Comparison of ENCODE assay signal across 10 cellular contexts in the genomic region with DNA sequence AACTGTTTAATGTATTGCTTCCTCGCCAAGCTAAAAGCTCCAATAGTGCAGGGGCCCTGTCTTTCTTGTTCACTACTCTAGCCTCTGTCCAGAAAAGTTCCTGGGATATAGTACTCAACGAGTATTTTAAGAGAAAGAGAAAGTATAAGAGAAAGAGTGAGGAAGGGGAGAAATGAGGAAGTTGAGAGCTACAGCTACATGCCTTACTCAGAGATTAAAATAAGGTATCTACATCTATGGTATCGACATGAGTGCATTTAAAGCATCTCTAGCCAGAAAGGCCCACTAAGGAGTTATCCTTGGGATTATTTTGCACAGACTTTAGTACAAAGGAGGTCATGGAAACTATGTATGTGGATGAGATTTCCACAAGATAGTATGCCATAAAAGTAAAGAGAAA. TPM values are rescaled to one million over a fixed set of nuclear protein-coding genes. Genes with fewer than 3 reads are reported as not detected.
DNase-seq lines count a peak whose midpoint lies in the region; ATAC-seq and TF ChIP-seq lines count a peak whose summit lies in the region.
"Had no signal": no experiment of that assay in that cellular context is flagged by ENCODE, and none has a peak within 500 bp of the region (broad histone marks: within the 10 kb centered on the region; RNA-seq: fewer than 3 reads in every experiment).

No MANE protein-coding gene starts in this region.

- no peaks in the 10 kb centered on the region for H3K36me3 ChIP-seq in GM06990 (ENCODE audit: control insufficient read depth, insufficient read depth, low read length)

- ATAC-seq in GM21360 (IDR thresholded peaks at IDR 0.05; ENCODE audit: unreplicated experiment) (peak; percentile 65), HG03175 (IDR thresholded peaks at IDR 0.05; ENCODE audit: unreplicated experiment) (peak; percentile 77), activated B cell treated with CpG ODN at 0.5 μM for 24 hours (ENCODE audit: low read depth) (peak; percentile 84), Right ventricle myocardium inferior (no peak), left lobe of liver (no peak)

- POLR2A ChIA-PET in activated B cell treated with CpG ODN at 0.5 μM for 24 hours (lab: Charles Lee) = interaction anchor here (0.6 to 5.8 kb wide), 5 partner anchors 28 to 271 kb away, joined by 3 to 43 read pairs (median 11); a partner anchor contains a TSS

- DNase-seq in GM06990 (ENCODE audit: extremely low read depth, insufficient read length) = peak; percentile 25
- no peak for DNase-seq in activated B cell treated with CpG ODN at 0.5 μM for 24 hours
- DNase-seq in Right ventricle myocardium inferior (ENCODE audit: missing footprints) = no peak
- no peak for DNase-seq in LoVo (ENCODE audit: low spot score)
- DNase-seq in left lobe of liver (ENCODE audit: low spot score) = no peak
- no peak for DNase-seq in iPS-NIHi7 (ENCODE audit: extremely low spot score)
- DNase-seq: activated naive CD4-positive, alpha-beta T cell treated with anti-CD3 and anti-CD28 coated beads, Interleukin-2, amount 10 ng/mL, durations not matched to agents 7 days and 5 days; Right ventricle myocardium superior had no signal

- intact Hi-C loops in activated B cell treated with CpG ODN at 0.5 μM for 24 hours (cut with micrococcal nuclease) = loop anchor here (1.0 to 2.0 kb wide), 4 partner anchors 9 to 180 kb away; a partner anchor contains a TSS
- intact Hi-C loops in Right ventricle myocardium inferior (cut with DNase I) = no loop called here

- CTCF ChIA-PET in activated B cell treated with CpG ODN at 0.5 μM for 24 hours (lab: Charles Lee) = interaction anchor here (1.2 to 1.4 kb wide), 2 partner anchors 27 to 179 kb away, joined by 3 to 4 read pairs; no protein-coding TSS in a partner anchor

- H3K4me3 ChIP-seq in GM06990 (replicated peaks; ENCODE audit: low read depth, low read length) = peak overlapping the region; percentile 46

- peak overlapping the region; percentile 77 for H3K4me3 Mint-ChIP-seq in activated B cell treated with CpG ODN at 0.5 μM for 24 hours
- H3K4me3 Mint-ChIP-seq: activated naive CD4-positive, alpha-beta T cell treated with anti-CD3 and anti-CD28 coated beads, Interleukin-2, amount 10 ng/mL, durations not matched to agents 7 days and 5 days had no signal

- H3K27ac Mint-ChIP-seq in activated B cell treated with CpG ODN at 0.5 μM for 24 hours = peak overlapping the region; percentile 67
- H3K27ac Mint-ChIP-seq: activated naive CD4-positive, alpha-beta T cell treated with anti-CD3 and anti-CD28 coated beads, Interleukin-2, amount 10 ng/mL, durations not matched to agents 7 days and 5 days had no signal

- H3K36me3 Mint-ChIP-seq in activated B cell treated with CpG ODN at 0.5 μM for 24 hours (ENCODE audit: low read depth) = peaks cover 25% of the 10 kb centered on the region

- TF ChIP-seq CTCF in GM06990 (IDR thresholded peaks at IDR 0.05; ENCODE audit: insufficient read depth, low read length, poor library complexity, severe bottlenecking) (no peak), activated B cell treated with CpG ODN at 0.5 μM for 24 hours (IDR thresholded peaks at IDR 0.05) (no peak)

- no peaks in the 10 kb centered on the region for H3K27me3 ChIP-seq in GM06990 (replicated peaks; ENCODE audit: control insufficient read depth, insufficient read depth, low read length)

- H3K27me3 Mint-ChIP-seq in activated B cell treated with CpG ODN at 0.5 μM for 24 hours = no peaks in the 10 kb centered on the region
- H3K27me3 Mint-ChIP-seq: activated naive CD4-positive, alpha-beta T cell treated with anti-CD3 and anti-CD28 coated beads, Interleukin-2, amount 10 ng/mL, durations not matched to agents 7 days and 5 days had no signal

- no peaks in the 10 kb centered on the region for H3K9me3 Mint-ChIP-seq in activated B cell treated with CpG ODN at 0.5 μM for 24 hours
- H3K9me3 Mint-ChIP-seq: activated naive CD4-positive, alpha-beta T cell treated with anti-CD3 and anti-CD28 coated beads, Interleukin-2, amount 10 ng/mL, durations not matched to agents 7 days and 5 days had no signal

- peaks cover 66% of the 10 kb centered on the region for H3K4me1 Mint-ChIP-seq in activated B cell treated with CpG ODN at 0.5 μM for 24 hours

RNA-seq across cellular contexts. Expression of a gene that starts 28.5 kb away (rescaled TPM):
- 310 and 314 TPM in 2 replicates for total RNA-seq in activated B cell treated with CpG ODN at 0.5 μM for 24 hours
- 40.7 TPM for total RNA-seq in Right ventricle myocardium inferior
- total RNA-seq in left lobe of liver = 45.9 TPM

Comparison
In these comparisons a context has a peak if more than half of its experiments do, and no peak if none do; other contexts are left out.
1. ATAC-seq: peak in GM21360 (single experiment), HG03175 (single experiment) and activated B cell treated with CpG ODN at 0.5 μM for 24 hours (single experiment); none in Right ventricle myocardium inferior (single experiment) and left lobe of liver (single experiment).